ENCODE assay signal across 1 cellular context in the genomic region with DNA sequence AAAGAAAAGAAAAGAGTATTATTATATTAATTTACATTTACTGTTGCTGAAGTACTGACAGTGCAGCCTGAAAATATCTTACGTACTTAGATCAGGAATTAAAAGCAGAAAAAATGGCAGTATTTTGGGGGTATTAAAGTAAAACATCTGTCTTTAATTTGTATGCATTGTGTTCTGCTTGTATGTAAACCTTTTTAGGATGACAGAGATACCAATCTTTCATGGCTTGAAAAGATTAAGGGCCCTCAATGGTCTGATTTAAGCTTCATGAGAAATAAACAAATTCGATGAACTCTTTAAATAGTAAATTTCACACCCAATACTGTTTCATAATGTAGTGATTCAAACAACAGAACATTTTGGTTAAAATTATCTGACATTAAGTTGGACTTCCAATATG.
TF ChIP-seq lines count a peak whose summit lies in the region.

No MANE protein-coding gene starts in this region.

TF ChIP-seq in SK-N-SH, 30 proteins besides CTCF, POLR2A, EP300 and RAD21:
- peak; percentile 76; the same call in 1 of the 2 replicates for TF ChIP-seq RCOR1 (IDR thresholded peaks at IDR 0.05; ENCODE audit: low read length)
- TF ChIP-seq GATA2 (CRISPR knock-in tag; IDR thresholded peaks at IDR 0.05) = peak; percentile 72
- no peak for TF ChIP-seq MEF2A (IDR thresholded peaks at IDR 0.05; ENCODE audit: borderline replicate concordance, low read depth)
- no peak for TF ChIP-seq CHD2 (IDR thresholded peaks at IDR 0.05; ENCODE audit: low read length, partially characterized antibody)
